ENCODE assay signal across 7 cellular contexts in genomic region chr21:14259669-14260458, GRCh38.
DNase-seq lines count a peak whose midpoint lies in the region; ATAC-seq and TF ChIP-seq lines count a peak whose summit lies in the region.

No MANE protein-coding gene starts in this region.

- peak; percentile 68 for ATAC-seq in HG03159 (IDR thresholded peaks at IDR 0.05; ENCODE audit: unreplicated experiment)

- TF ChIP-seq CTCF in GM10266 (IDR thresholded peaks at IDR 0.05; ENCODE audit: control insufficient read depth, insufficient read depth, low read depth, missing control alignments), result peak; percentile 59

- DNase-seq in GM10266 (ENCODE audit: extremely low spot score), result peak; percentile 38
- peak; percentile 24 for DNase-seq in NCI-H774 (lab: John Stamatoyannopoulos, UW)
- DNase-seq in dedifferentiated amniotic fluid mesenchymal stem cell (ENCODE audit: extremely low spot score), result peak; percentile 60
- peak; percentile 86 for DNase-seq in medulla oblongata (ENCODE audit: extremely low spot score)
- DNase-seq in amniotic stem cell (lab: John Stamatoyannopoulos, UW), result no peak
- DNase-seq in T1000 (lab: John Stamatoyannopoulos, UW), result no peak

Comparison
In these comparisons a context has a peak if more than half of its experiments do, and no peak if none do; other contexts are left out.
1. DNase-seq: peak in GM10266 (single experiment), NCI-H774 (single experiment), dedifferentiated amniotic fluid mesenchymal stem cell (single experiment) and medulla oblongata (single experiment); none in amniotic stem cell (single experiment) and T1000 (single experiment).